1 cellular context compared by ENCODE assay signal in the genomic region with DNA sequence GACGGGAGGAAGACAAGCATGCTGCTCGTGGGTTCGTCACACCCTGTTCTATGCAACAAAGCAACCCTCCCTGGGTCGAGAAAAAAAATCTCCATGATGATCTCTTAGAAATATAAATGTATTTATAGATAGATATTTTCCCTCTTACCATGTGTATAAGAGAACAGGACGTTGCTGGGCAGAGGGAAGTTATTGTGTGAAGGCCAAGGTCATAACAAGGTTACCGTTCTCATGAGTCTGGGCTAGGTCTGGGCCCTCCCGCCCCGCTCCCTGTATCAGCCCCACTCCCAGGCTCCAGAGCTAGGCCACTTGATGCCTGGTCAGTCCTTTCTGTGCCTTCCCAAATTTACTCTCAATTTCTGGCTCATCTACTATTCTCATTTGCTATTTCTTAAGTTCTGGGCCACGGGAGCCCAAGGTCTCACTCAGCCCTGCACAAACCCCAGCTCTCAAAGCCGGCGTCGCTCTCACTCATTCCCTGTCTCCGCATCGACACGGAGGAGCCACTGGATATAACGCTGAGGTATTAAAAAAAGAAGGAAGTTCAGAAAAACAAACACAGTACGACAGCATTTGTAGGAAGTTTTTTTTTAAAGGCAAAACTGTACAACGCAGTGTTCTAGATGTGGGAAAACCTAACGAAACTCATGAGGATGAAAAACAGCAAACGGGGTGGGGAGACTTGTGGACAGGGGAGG.
TF ChIP-seq lines count a peak whose summit lies in the region.

No MANE protein-coding gene starts in this region.

TF ChIP-seq in K562, 482 proteins besides CTCF, POLR2A, EP300 and RAD21 (continued from another document):
- TF ChIP-seq PML (IDR thresholded peaks at IDR 0.05; ENCODE audit: low read length) (peak; percentile 55; the same call in 1 of the 2 replicates), C11orf30 (IDR thresholded peaks at IDR 0.05; ENCODE audit: low read depth) (peak; percentile 64), BHLHE40 (IDR thresholded peaks at IDR 0.05; ENCODE audit: low read length) (no peak), TOE1 (IDR thresholded peaks at IDR 0.05; ENCODE audit: borderline replicate concordance) (no peak), TOE1 (CRISPR knock-in tag; IDR thresholded peaks at IDR 0.05; ENCODE audit: borderline replicate concordance, low read depth) (no peak), TARDBP (IDR thresholded peaks at IDR 0.05) (0 out of 2 replicates have a peak, but pooled peaks have one; percentile 21), NFYB (IDR thresholded peaks at IDR 0.05; ENCODE audit: extremely low read depth, insufficient read length) (no peak), SRF (CRISPR knock-in tag; IDR thresholded peaks at IDR 0.05) (0 out of 4 replicates have a peak, but pooled peaks of 1 of the 2 experiments have one; percentile 8), ZNF282 (CRISPR knock-in tag; IDR thresholded peaks at IDR 0.05) (no peak), ZNF324 (CRISPR knock-in tag; IDR thresholded peaks at IDR 0.05) (no peak)
- TF ChIP-seq, protein P1, sequence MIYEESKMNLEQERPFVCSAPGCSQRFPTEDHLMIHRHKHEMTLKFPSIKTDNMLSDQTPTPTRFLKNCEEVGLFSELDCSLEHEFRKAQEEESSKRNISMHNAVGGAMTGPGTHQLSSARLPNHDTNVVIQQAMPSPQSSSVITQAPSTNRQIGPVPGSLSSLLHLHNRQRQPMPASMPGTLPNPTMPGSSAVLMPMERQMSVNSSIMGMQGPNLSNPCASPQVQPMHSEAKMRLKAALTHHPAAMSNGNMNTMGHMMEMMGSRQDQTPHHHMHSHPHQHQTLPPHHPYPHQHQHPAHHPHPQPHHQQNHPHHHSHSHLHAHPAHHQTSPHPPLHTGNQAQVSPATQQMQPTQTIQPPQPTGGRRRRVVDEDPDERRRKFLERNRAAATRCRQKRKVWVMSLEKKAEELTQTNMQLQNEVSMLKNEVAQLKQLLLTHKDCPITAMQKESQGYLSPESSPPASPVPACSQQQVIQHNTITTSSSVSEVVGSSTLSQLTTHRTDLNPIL (CRISPR knock-in tag; IDR thresholded peaks at IDR 0.05): no peak
TF ChIP-seq in K562: peak in this region for 83.
